ENCODE assay signal across 17 cellular contexts in the genomic region with DNA sequence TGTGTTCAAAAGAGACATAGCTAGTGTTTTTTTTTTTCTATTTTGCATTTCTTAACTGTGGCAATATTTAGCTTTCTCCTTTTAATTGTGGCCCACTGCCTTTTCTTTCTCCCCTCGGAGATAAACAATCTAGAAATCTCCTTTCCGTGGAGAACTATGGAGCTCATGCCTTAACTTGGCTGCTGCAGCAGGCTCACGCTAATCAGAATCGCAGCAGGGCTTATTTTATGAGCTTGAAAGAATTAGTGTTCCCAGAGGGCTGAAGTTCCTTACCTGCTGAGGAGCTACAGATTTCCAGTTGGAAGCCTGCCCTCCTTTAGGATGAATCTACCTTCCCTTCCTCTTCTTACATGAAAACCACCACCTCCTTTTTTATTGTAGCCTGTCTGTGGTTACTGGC. TPM values are rescaled to one million over a fixed set of nuclear protein-coding genes. Genes with fewer than 3 reads are reported as not detected.
DNase-seq lines count a peak whose midpoint lies in the region; ATAC-seq and TF ChIP-seq lines count a peak whose summit lies in the region.
"Had no signal": no experiment of that assay in that cellular context is flagged by ENCODE, and none has a peak within 500 bp of the region (broad histone marks: within the 10 kb centered on the region; RNA-seq: fewer than 3 reads in every experiment).

No MANE protein-coding gene starts in this region.

- WGBS in neuronal stem cell (ENCODE audit: extremely low coverage in 2 of 2, insufficient read length in 2 of 2, insufficient replicate concordance in 1 of 2), 2 donors: no CpG with 5 or more reads among the region's 4 CpGs

- H3K9ac ChIP-seq in neuronal stem cell (ENCODE audit: low read depth, low read length, poor library complexity): no peak overlapping the region

- no peak for TF ChIP-seq CTCF in HFFc6 (IDR thresholded peaks at IDR 0.05)

- no peaks in the 10 kb centered on the region for H3K79me1 ChIP-seq in neuronal stem cell (ENCODE audit: low read depth, low read length)

- no peak overlapping the region for H3K4me3 ChIP-seq in neuronal stem cell (ENCODE audit: low read length in 2 of 2)
- H3K4me3 ChIP-seq: breast epithelium, esophagus squamous epithelium, pancreas, skin epidermis, stomach had no signal

- DNase-seq in G401 (ENCODE audit: low spot score) (peak; percentile 55), HFFc6 (no peak), cerebellar cortex (ENCODE audit: low spot score) (peak; percentile 71), neuronal stem cell (ENCODE audit: low spot score) (no peak), NCI-H1694 treated with DMSO at 0.1 percent for 48 hours (lab: John Stamatoyannopoulos, UW) (no peak)
- no peak for DNase-seq in stimulated activated CD4-positive, alpha-beta T cell treated with anti-CD3 and anti-CD28 coated beads, Interleukin-4, amount 100 ng/mL, for 1 hour
- DNase-seq: activated CD4-positive, alpha-beta T cell treated with anti-CD3 and anti-CD28 coated beads for 4 hours; AML-193; esophagus squamous epithelium; glutamatergic neuron; NCI-H1105 treated with DMSO at 0.1 percent for 48 hours; pancreas; stomach had no signal

- H3K27me3 Mint-ChIP-seq in HFFc6 (ENCODE audit: insufficient read depth): no peaks in the 10 kb centered on the region

- H3K4me3 Mint-ChIP-seq in HFFc6: no peak overlapping the region

- H3K36me3 ChIP-seq in neuronal stem cell (replicated peaks in 1 of 2; ENCODE audit: control insufficient read depth in 2 of 2, insufficient read depth in 2 of 2, low read length in 2 of 2): peaks cover 0 to 14% of the 10 kb centered on the region in 2 donors
- H3K36me3 ChIP-seq: breast epithelium had no signal

- H2AK5ac ChIP-seq in neuronal stem cell (ENCODE audit: low read depth, low read length): no peak overlapping the region

- H3K4me1 Mint-ChIP-seq in HFFc6 (ENCODE audit: low read depth): peaks cover 25% of the 10 kb centered on the region

- H3K27me3 ChIP-seq in neuronal stem cell (ENCODE audit: control insufficient read depth in 3 of 3, insufficient read depth in 3 of 3, low read depth in 1 of 3, low read length in 3 of 3): no peaks in the 10 kb centered on the region
- H3K27me3 ChIP-seq: breast epithelium, esophagus squamous epithelium, pancreas, stomach had no signal

- H2BK5ac ChIP-seq in neuronal stem cell (ENCODE audit: low read length): no peak overlapping the region

- peaks cover 14% of the 10 kb centered on the region for H3K36me3 Mint-ChIP-seq in HFFc6 (ENCODE audit: low read depth)

- no peaks in the 10 kb centered on the region for H3K9me3 ChIP-seq in neuronal stem cell (replicated peaks in 1 of 2; ENCODE audit: control insufficient read depth in 2 of 2, insufficient read depth in 1 of 2, low read depth in 1 of 2, low read length in 2 of 2)
- H3K9me3 ChIP-seq: breast epithelium, esophagus squamous epithelium, pancreas, stomach had no signal

- no peaks in the 10 kb centered on the region for H3K9me3 Mint-ChIP-seq in HFFc6

- no peak overlapping the region for H4K91ac ChIP-seq in neuronal stem cell (ENCODE audit: low read depth, low read length, poor library complexity)

- no peak overlapping the region for H3K14ac ChIP-seq in neuronal stem cell (ENCODE audit: low read length)

- ATAC-seq in HG03571 (IDR thresholded peaks at IDR 0.05; ENCODE audit: unreplicated experiment) (no peak), HG03196 (IDR thresholded peaks at IDR 0.05; ENCODE audit: unreplicated experiment) (no peak)
- ATAC-seq: pancreas had no signal

- H3K27ac Mint-ChIP-seq in HFFc6: 0 out of 2 replicates have a peak overlapping the region, but pooled peaks have one; percentile 0

- H3K18ac ChIP-seq in neuronal stem cell (ENCODE audit: low read length): no peak overlapping the region

- H3K4me2 ChIP-seq in neuronal stem cell (ENCODE audit: insufficient read depth, low read length, poor library complexity, severe bottlenecking): no peak overlapping the region

- no peak overlapping the region for H3K4ac ChIP-seq in neuronal stem cell (ENCODE audit: low read length)

- no peak overlapping the region for H2BK12ac ChIP-seq in neuronal stem cell (ENCODE audit: low read length)

- no peak overlapping the region for H3K23ac ChIP-seq in neuronal stem cell (ENCODE audit: low read depth, low read length, poor library complexity)

- peak overlapping the region; percentile 52 for H3K27ac ChIP-seq in neuronal stem cell (replicated peaks; ENCODE audit: low read length)
- H3K27ac ChIP-seq: breast epithelium, pancreas, skin epidermis had no signal

- no peak overlapping the region for H4K8ac ChIP-seq in neuronal stem cell (ENCODE audit: low read depth, low read length)

- no peak overlapping the region for H2AFZ ChIP-seq in neuronal stem cell (ENCODE audit: low read length)

- in situ Hi-C loops in G401 (cut with HindIII; ENCODE audit: low sequenced_read_pairs): no loop called here

- H3K4me1 ChIP-seq in neuronal stem cell (ENCODE audit: control insufficient read depth in 2 of 2, insufficient read depth in 1 of 2, low read depth in 1 of 2, low read length in 2 of 2): peaks cover 28 to 31% of the 10 kb centered on the region in 2 donors
- H3K4me1 ChIP-seq: breast epithelium, pancreas had no signal

- H2BK120ac ChIP-seq in neuronal stem cell (ENCODE audit: low read depth, low read length): no peak overlapping the region

- H2BK15ac ChIP-seq in neuronal stem cell (ENCODE audit: low read length): no peak overlapping the region

RNA-seq across cellular contexts. Expression of gene CTNNBL1, which starts 35.6 kb away (rescaled TPM):
- total RNA-seq in G401 (2014; rRNA removed; shearing (Covaris generic)): 81.2 and 119 TPM in 2 replicates
- total RNA-seq in HFFc6 (2021; fragmentation: NEBNext Ultra II Directional; extraction: Animal tissue kit (Norgen Biotek cat#: 25700)): 10 to 100 TPM; 49.7 to 62.4 (median 59.5) TPM
- 106 TPM for polyA plus RNA-seq in neuronal stem cell (2013, experiment 1 of 2)
- 108 TPM for polyA plus RNA-seq in neuronal stem cell (2013, experiment 2 of 2)

Comparison
In these comparisons a context has a peak if more than half of its experiments do, and no peak if none do; other contexts are left out.
1. DNase-seq: peak in G401 (single experiment) and cerebellar cortex (single experiment); none in HFFc6 (single experiment), neuronal stem cell (single experiment), NCI-H1694 treated with DMSO at 0.1 percent for 48 hours (single experiment) and stimulated activated CD4-positive, alpha-beta T cell treated with anti-CD3 and anti-CD28 coated beads, Interleukin-4, amount 100 ng/mL, for 1 hour (single experiment).